Comparison of ENCODE assay signal across 8 cellular contexts in genomic region chr1:161539731-161540561, GRCh38. TPM values are rescaled to one million over a fixed set of nuclear protein-coding genes. Genes with fewer than 3 reads are reported as not detected.
DNase-seq lines count a peak whose midpoint lies in the region; ATAC-seq and TF ChIP-seq lines count a peak whose summit lies in the region.
"Not testable (repeated sequence)": the region's sequence is repeated elsewhere in the genome, so short reads cannot be mapped to it uniquely, and the experiment has no call there.

No MANE protein-coding gene starts in this region.

- peaks cover 14% of the 10 kb centered on the region for H3K27me3 ChIP-seq in ACC112 (ENCODE audit: insufficient read depth, low read length)
- not testable (repeated sequence) for H3K27me3 ChIP-seq in spleen (replicated peaks in 1 of 7)

- peak overlapping the region; percentile 85 for H2AFZ ChIP-seq in ACC112 (ENCODE audit: low read length, unreplicated experiment)

- 1 to 3% (median 2%) methylated on average over 34 to 40 of the region's 40 CpGs for WGBS in spleen, 5 donors

- peak overlapping the region; percentile 48 for H3K27ac ChIP-seq in ACC112 (ENCODE audit: low read depth, low read length)
- peak overlapping the region; percentile 70 for H3K27ac ChIP-seq in caudate nucleus (ENCODE audit: low read depth, low read length)
- peak overlapping the region; percentile 30 to 90 (median 82) for H3K27ac ChIP-seq in spleen

- H3K4me3 ChIP-seq in ACC112 (ENCODE audit: low read depth, low read length) (peak overlapping the region; percentile 86), spleen (peak overlapping the region; percentile 19 to 73 (median 38))

- TF ChIP-seq CTCF in spleen (IDR thresholded peaks at IDR 0.05 in 8 of 11, conservative IDR thresholded peaks at IDR 0.05 in 3 of 11): peak in 1 of 11 experiments; percentile 8

- ATAC-seq in GM18861 (IDR thresholded peaks at IDR 0.05; ENCODE audit: unreplicated experiment): peak; percentile 43
- peak; percentile 45 for ATAC-seq in HG03095 (IDR thresholded peaks at IDR 0.05; ENCODE audit: unreplicated experiment)

- H3K79me2 ChIP-seq in ACC112 (ENCODE audit: control insufficient read depth, insufficient read depth, low read length, unreplicated experiment): not testable (repeated sequence)

- DNase-seq in NCI-H2227 treated with DMSO at 0.1 percent for 48 hours (lab: John Stamatoyannopoulos, UW) (peak; percentile 88), caudate nucleus (lab: John Stamatoyannopoulos, UW) (peak in 52 of 61 donors; percentile 12 to 92 (median 71)), iris pigment epithelial cell (ENCODE audit: low read depth) (peak; percentile 83), spleen (peak; percentile 92)
- DNase-seq in activated CD4-positive, CD25-positive, alpha-beta regulatory T cell treated with anti-CD3 and anti-CD28 coated beads, Interleukin-2, amount 50 U/mL, for 16 hours (ENCODE audit: low read depth, low spot score): peak; percentile 81

- not testable (repeated sequence) for H3K9me3 ChIP-seq in spleen

- not testable (repeated sequence) for H3K4me1 ChIP-seq in ACC112 (ENCODE audit: control insufficient read depth, insufficient read depth, low read length, unreplicated experiment)
- peaks cover 0 to 53% (median 40%) of the 10 kb centered on the region in 6 donors for H3K4me1 ChIP-seq in spleen

- intact Hi-C loops in spleen (cut with DNase I; ENCODE audit: low total_unique reads): not testable (repeated sequence)

- not testable (repeated sequence) for H3K36me3 ChIP-seq in ACC112 (ENCODE audit: insufficient read depth, low read length); spleen

- not testable (repeated sequence) for TF ChIP-seq POLR2A in spleen (IDR thresholded peaks at IDR 0.05)

RNA-seq across cellular contexts. Expression of gene FCGR3A, which starts 9.7 kb away (rescaled TPM):
- 100 to 1,000 TPM; 187 to 532 (median 359) TPM for total RNA-seq in spleen
- 10 to 100 TPM; 35.5 to 91.8 (median 59.0) TPM for polyA plus RNA-seq in spleen

RNA-seq across cellular contexts. Expression of gene HSPA6, which starts 15.6 kb away (rescaled TPM):
- 10 to 100 TPM; 13.0 to 52.2 (median 33.8) TPM for total RNA-seq in spleen
- 10 to 100 TPM in 1 of 3 donors, 1 to 10 TPM in 2; 3.6 to 12.4 (median 8.1) TPM for polyA plus RNA-seq in spleen

RNA-seq across cellular contexts. Expression of gene FCGR2A, which starts 34.7 kb away (rescaled TPM):
- total RNA-seq in spleen: 100 to 1,000 TPM; 105 to 328 (median 160) TPM
- 10 to 100 TPM; 13.9 to 24.2 (median 24.1) TPM for polyA plus RNA-seq in spleen

Comparison
In these comparisons a context has a peak if more than half of its experiments do, and no peak if none do; other contexts are left out.
1. Peak in every context shown above with its lines: DNase-seq, ATAC-seq, H3K4me3 ChIP-seq and H3K27ac ChIP-seq.